Comparison of ENCODE assay signal across 8 cellular contexts in genomic region chr3:56758042-56758441, GRCh38. TPM values are rescaled to one million over a fixed set of nuclear protein-coding genes. Genes with fewer than 3 reads are reported as not detected.
A peak's percentile ranks its signal among the peaks of the same experiment; 100 is the strongest.
DNase-seq lines count a peak whose midpoint lies in the region; ATAC-seq, FAIRE-seq and TF ChIP-seq lines count a peak whose summit lies in the region.
"Not testable (repeated sequence)": the region's sequence is repeated elsewhere in the genome, so short reads cannot be mapped to it uniquely, and the experiment has no call there.

No MANE protein-coding gene starts in this region.

- not testable (repeated sequence) for FAIRE-seq in HepG2 (lab: Jason Lieb, UNC)

- H3K27ac ChIP-seq in CD4-positive, CD25-positive, alpha-beta regulatory T cell (ENCODE audit: insufficient read depth, low read length, poor library complexity, severe bottlenecking) = peak overlapping the region; percentile 60
- H3K27ac ChIP-seq in OCI-LY3 (ENCODE audit: low read length) = peak overlapping the region; percentile 85
- H3K27ac ChIP-seq in brain microvascular endothelial cell = peak overlapping the region; percentile 54
- H3K27ac ChIP-seq in esophagus squamous epithelium = peak overlapping the region in 3 of 4 donors; percentile 57 to 78 (median 74)
- peak overlapping the region; percentile 63 for H3K27ac ChIP-seq in HepG2 (ENCODE audit: extremely low read length, insufficient read depth, low read length)
- peak overlapping the region; percentile 8 for H3K27ac ChIP-seq in osteoblast (ENCODE audit: low read depth, low read length)
- peak overlapping the region; percentile 61 to 80 (median 73) for H3K27ac ChIP-seq in upper lobe of left lung

- ATAC-seq in CD4-positive, CD25-positive, alpha-beta regulatory T cell (ENCODE audit: low read depth in 2 of 2); activated CD8-positive, alpha-beta T cell treated with anti-CD3 and anti-CD28 coated beads for 36 hours; HepG2; upper lobe of left lung (ENCODE audit: low FRiP score in 2 of 2): not testable (repeated sequence)

- intact Hi-C loops in activated CD8-positive, alpha-beta T cell treated with anti-CD3 and anti-CD28 coated beads for 36 hours (cut with micrococcal nuclease) = loop anchor here (5.0 kb wide), 1 partner anchor 36 kb away; no protein-coding TSS in a partner anchor
- intact Hi-C loops in esophagus squamous epithelium (cut with DNase I); HepG2 (cut with micrococcal nuclease; ENCODE audit: unreplicated experiment): not testable (repeated sequence)

- not testable (repeated sequence) for H3K9me3 ChIP-seq in CD4-positive, CD25-positive, alpha-beta regulatory T cell (ENCODE audit: control insufficient read depth in 2 of 2, low read length in 2 of 2); OCI-LY3 (ENCODE audit: insufficient read depth, low read length); esophagus squamous epithelium; HepG2 (ENCODE audit: low read length); osteoblast (ENCODE audit: low read depth, low read length); upper lobe of left lung

- H3K4me1 Mint-ChIP-seq in CD4-positive, CD25-positive, alpha-beta regulatory T cell = peaks cover 34 to 94% (median 74%) of the 10 kb centered on the region in 4 donors
- H3K4me1 Mint-ChIP-seq in activated CD8-positive, alpha-beta T cell treated with anti-CD3 and anti-CD28 coated beads for 36 hours (ENCODE audit: low read depth) = peaks cover 86% of the 10 kb centered on the region

- POLR2A ChIA-PET in activated CD8-positive, alpha-beta T cell treated with anti-CD3 and anti-CD28 coated beads for 36 hours (lab: Charles Lee) = interaction anchor here (0.7 to 2.4 kb wide), 7 partner anchors 12 to 43 kb away, joined by 3 to 15 read pairs (median 4); partner anchors contain the start of gene ARHGEF3
- POLR2A ChIA-PET in HepG2 (lab: Yijun Ruan, JAX) = not testable (repeated sequence)

- WGBS in esophagus squamous epithelium, 2 donors = 65 to 70% methylated on average over 9 to 11 of the region's 11 CpGs
- WGBS in HepG2 (ENCODE audit: low lambda C conversion rate) = 96% methylated on average over 11 of the region's 11 CpGs
- 69 to 74% methylated on average over 11 of the region's 11 CpGs for WGBS in upper lobe of left lung, 2 donors

- not testable (repeated sequence) for H3K27me3 Mint-ChIP-seq in CD4-positive, CD25-positive, alpha-beta regulatory T cell; activated CD8-positive, alpha-beta T cell treated with anti-CD3 and anti-CD28 coated beads for 36 hours

- not testable (repeated sequence) for TF ChIP-seq EP300 in HepG2 (IDR thresholded peaks at IDR 0.05; ENCODE audit: low read depth in 2 of 2, low read length in 2 of 2); HepG2 (CRISPR knock-in tag; IDR thresholded peaks at IDR 0.05; ENCODE audit: borderline replicate concordance); upper lobe of left lung (IDR thresholded peaks at IDR 0.05)

- H4K20me1 ChIP-seq in OCI-LY3 (ENCODE audit: insufficient read depth, low read length); HepG2 (ENCODE audit: insufficient read depth, low read length); osteoblast (ENCODE audit: insufficient read depth, low read length): not testable (repeated sequence)

- in situ Hi-C loops in brain microvascular endothelial cell (cut with HindIII; ENCODE audit: low pct_ligation_motif_present, low sequenced_read_pairs); HepG2 (cut with HindIII; ENCODE audit: extremely low pct_ligation_motif_present, low pct_unique_long_range_greater_than_20kb): not testable (repeated sequence)

- peaks cover 57% of the 10 kb centered on the region for H3K4me1 ChIP-seq in CD4-positive, CD25-positive, alpha-beta regulatory T cell (ENCODE audit: control insufficient read depth, insufficient read depth, low read length, poor library complexity, severe bottlenecking)
- peaks cover 75% of the 10 kb centered on the region for H3K4me1 ChIP-seq in OCI-LY3 (ENCODE audit: low read length)
- peaks cover 10 to 64% (median 24%) of the 10 kb centered on the region in 3 donors for H3K4me1 ChIP-seq in esophagus squamous epithelium
- peaks cover 19% of the 10 kb centered on the region for H3K4me1 ChIP-seq in HepG2 (ENCODE audit: insufficient read depth, low read length)
- peaks cover 24% of the 10 kb centered on the region for H3K4me1 ChIP-seq in osteoblast (ENCODE audit: insufficient read depth, low read length)
- H3K4me1 ChIP-seq in upper lobe of left lung = peaks cover 56 to 81% (median 71%) of the 10 kb centered on the region in 4 donors

- H3K9ac ChIP-seq in OCI-LY3 (ENCODE audit: low read length); HepG2 (ENCODE audit: insufficient read depth, low read depth, low read length): not testable (repeated sequence)

- H3K4me2 ChIP-seq in OCI-LY3 (ENCODE audit: low read length) (peak overlapping the region; percentile 78; the same call in 1 of the 2 replicates), HepG2 (ENCODE audit: low read depth, low read length) (peak overlapping the region; percentile 54; the same call in 1 of the 2 replicates)
- not testable (repeated sequence) for H3K4me2 ChIP-seq in osteoblast (ENCODE audit: insufficient read depth, low read length)

- H3K27ac Mint-ChIP-seq in CD4-positive, CD25-positive, alpha-beta regulatory T cell = peak overlapping the region in 1 of 3 donors; percentile 88
- peak overlapping the region; percentile 63 for H3K27ac Mint-ChIP-seq in activated CD8-positive, alpha-beta T cell treated with anti-CD3 and anti-CD28 coated beads for 36 hours

- TF ChIP-seq POLR2A in esophagus squamous epithelium (IDR thresholded peaks at IDR 0.05); HepG2 (IDR thresholded peaks at IDR 0.05; ENCODE audit: insufficient read depth in 1 of 2, low read depth in 2 of 2, low read length in 2 of 2); upper lobe of left lung (IDR thresholded peaks at IDR 0.05): not testable (repeated sequence)

- not testable (repeated sequence) for TF ChIP-seq RAD21 in HepG2 (CRISPR knock-in tag; IDR thresholded peaks at IDR 0.05)

- H3K36me3 ChIP-seq in CD4-positive, CD25-positive, alpha-beta regulatory T cell (ENCODE audit: control insufficient read depth, insufficient read depth, low read length) = peaks cover 21% of the 10 kb centered on the region
- H3K36me3 ChIP-seq in OCI-LY3 (replicated peaks; ENCODE audit: low read depth, low read length); brain microvascular endothelial cell (replicated peaks); osteoblast (ENCODE audit: insufficient read depth, low read length); upper lobe of left lung: not testable (repeated sequence)
- H3K36me3 ChIP-seq in esophagus squamous epithelium = peaks cover 0 to 31% (median 0%) of the 10 kb centered on the region in 3 donors
- peaks cover 9 to 13% of the 10 kb centered on the region in 2 experiments; a peak in 4 of 5 replicates for H3K36me3 ChIP-seq in HepG2 (replicated peaks in 1 of 2; ENCODE audit: control insufficient read depth in 1 of 2, insufficient read depth in 2 of 2, low read length in 2 of 2)

- BruUV-seq in HepG2 (replicated peaks; lab: Mats Ljungman, UMichigan) = not testable (repeated sequence)

- H2AFZ ChIP-seq in OCI-LY3 (ENCODE audit: low read depth, low read length); HepG2 (ENCODE audit: low read length); osteoblast (ENCODE audit: low read length): not testable (repeated sequence)

- H3K27me3 ChIP-seq in CD4-positive, CD25-positive, alpha-beta regulatory T cell (ENCODE audit: control insufficient read depth, insufficient read depth, low read length); OCI-LY3 (ENCODE audit: low read depth, low read length); brain microvascular endothelial cell (replicated peaks); esophagus squamous epithelium; HepG2 (ENCODE audit: control insufficient read depth in 1 of 2, insufficient read depth in 2 of 2, low read length in 2 of 2); osteoblast (ENCODE audit: insufficient read depth, low read length); upper lobe of left lung: not testable (repeated sequence)

- TF ChIP-seq CTCF in OCI-LY3 (IDR thresholded peaks at IDR 0.05; ENCODE audit: low read depth, low read length); activated CD8-positive, alpha-beta T cell treated with anti-CD3 and anti-CD28 coated beads for 36 hours (IDR thresholded peaks at IDR 0.05); brain microvascular endothelial cell (IDR thresholded peaks at IDR 0.05; ENCODE audit: low read depth, low read length, missing control alignments); esophagus squamous epithelium (IDR thresholded peaks at IDR 0.05); HepG2 (CRISPR knock-in tag; IDR thresholded peaks at IDR 0.05); osteoblast (IDR thresholded peaks at IDR 0.05; ENCODE audit: extremely low read depth, low read depth, low read length); upper lobe of left lung (IDR thresholded peaks at IDR 0.05): not testable (repeated sequence)

- H3K4me3 ChIP-seq in CD4-positive, CD25-positive, alpha-beta regulatory T cell (ENCODE audit: low read depth, low read length); OCI-LY3 (ENCODE audit: low read length); brain microvascular endothelial cell (ENCODE audit: low read depth, low read length); esophagus squamous epithelium; HepG2 (replicated peaks in 1 of 3; ENCODE audit: insufficient read depth in 1 of 3, low read depth in 2 of 3, low read length in 3 of 3); osteoblast (ENCODE audit: insufficient read depth, low read length); upper lobe of left lung: not testable (repeated sequence)

- not testable (repeated sequence) for H3K79me2 ChIP-seq in OCI-LY3 (ENCODE audit: low read length); HepG2 (ENCODE audit: insufficient read depth, low read length); osteoblast (ENCODE audit: insufficient read depth, low read length)

- H3K9me3 Mint-ChIP-seq in CD4-positive, CD25-positive, alpha-beta regulatory T cell; activated CD8-positive, alpha-beta T cell treated with anti-CD3 and anti-CD28 coated beads for 36 hours: not testable (repeated sequence)

- peak overlapping the region in 1 of 4 donors; percentile 60 for H3K4me3 Mint-ChIP-seq in CD4-positive, CD25-positive, alpha-beta regulatory T cell
- not testable (repeated sequence) for H3K4me3 Mint-ChIP-seq in activated CD8-positive, alpha-beta T cell treated with anti-CD3 and anti-CD28 coated beads for 36 hours

- not testable (repeated sequence) for DNase-seq in CD4-positive, CD25-positive, alpha-beta regulatory T cell; activated CD8-positive, alpha-beta T cell treated with anti-CD3 and anti-CD28 coated beads for 36 hours; brain microvascular endothelial cell; esophagus squamous epithelium (lab: John Stamatoyannopoulos, UW); HepG2 (ENCODE audit: low spot score); osteoblast (ENCODE audit: insufficient read length, low spot score, missing footprints)
- peak in 1 of 2 donors; percentile 52 for DNase-seq in upper lobe of left lung

- peaks cover 69% of the 10 kb centered on the region for H3K36me3 Mint-ChIP-seq in CD4-positive, CD25-positive, alpha-beta regulatory T cell
- peaks cover 74% of the 10 kb centered on the region for H3K36me3 Mint-ChIP-seq in activated CD8-positive, alpha-beta T cell treated with anti-CD3 and anti-CD28 coated beads for 36 hours (ENCODE audit: low read depth)

- CTCF ChIA-PET in activated CD8-positive, alpha-beta T cell treated with anti-CD3 and anti-CD28 coated beads for 36 hours (lab: Charles Lee) = interaction anchor here (0.8 to 10.2 kb wide), 8 partner anchors 24 to 231 kb away, joined by 3 to 127 read pairs (median 3); partner anchors contain the start of gene ARHGEF3
- CTCF ChIA-PET in HepG2 (lab: Yijun Ruan, JAX; ENCODE audit: low intra/inter-chr PET ratio, low total read pairs) = not testable (repeated sequence)

RNA-seq across cellular contexts. Expression of gene ARHGEF3, which starts 43.7 kb away (rescaled TPM):
- 101 TPM for total RNA-seq in CD4-positive, CD25-positive, alpha-beta regulatory T cell
- 100 to 1,000 TPM in 3 of 4 donors, 10 to 100 TPM in 1; 87.8 to 137 (median 105) TPM for polyA plus RNA-seq in CD4-positive, CD25-positive, alpha-beta regulatory T cell
- 10 to 100 TPM; 63.0 to 66.5 TPM for total RNA-seq in activated CD8-positive, alpha-beta T cell treated with anti-CD3 and anti-CD28 coated beads for 36 hours
- total RNA-seq in esophagus squamous epithelium (10 to 100 TPM; 20.6 to 26.3 (median 24.7) TPM), HepG2 (2016; rRNA removed; fragmentation: Illumina TruSeq; extraction: Trizol) (23.1 and 32.8 TPM in 2 replicates), osteoblast (21.7 and 22.7 TPM in 2 replicates), upper lobe of left lung (10 to 100 TPM; 26.6 to 38.9 (median 30.0) TPM)
- total RNA-seq in HepG2 (2016; cell fraction: cytosol; rRNA removed; fragmentation: Illumina TruSeq; extraction: Trizol; ENCODE audit: low read depth) = 4.0 TPM in 2 replicates
- 21.8 and 28.1 TPM in 2 replicates for total RNA-seq in HepG2 (2016; cell fraction: insoluble cytoplasmic fraction; rRNA removed; fragmentation: Illumina TruSeq; extraction: Trizol)
- 17.0 and 18.1 TPM in 2 replicates for total RNA-seq in HepG2 (2016; cell fraction: membrane; rRNA removed; fragmentation: Illumina TruSeq; extraction: Trizol)
- 24.9 and 26.4 TPM in 2 replicates for total RNA-seq in HepG2 (2016; cell fraction: nucleus; rRNA removed; fragmentation: Illumina TruSeq; extraction: Trizol)
- 10.3 and 14.8 TPM in 2 replicates for polyA plus RNA-seq in HepG2 (2011; rRNA removed)
- 9.2 and 9.4 TPM in 2 replicates for polyA plus RNA-seq in HepG2 (2011; cell fraction: cytosol; rRNA removed)
- polyA plus RNA-seq in HepG2 (2011; cell fraction: nucleus; rRNA removed) = 10.3 and 12.6 TPM in 2 replicates
- 9.0 and 10.3 TPM in 2 replicates for polyA plus RNA-seq in HepG2 (2012)
- 2.0 and 2.2 TPM in 2 replicates for polyA plus RNA-seq in HepG2 (2016; cell fraction: cytosol; fragmentation: Illumina TruSeq; extraction: Trizol; ENCODE audit: low read depth)
- 29.1 and 30.2 TPM in 2 replicates for polyA plus RNA-seq in HepG2 (2016; cell fraction: insoluble cytoplasmic fraction; fragmentation: Illumina TruSeq; extraction: Trizol; ENCODE audit: low read depth)
- 7.6 and 8.1 TPM in 2 replicates for polyA plus RNA-seq in HepG2 (2016; cell fraction: membrane; fragmentation: Illumina TruSeq; extraction: Trizol; ENCODE audit: low read depth)
- polyA plus RNA-seq in HepG2 (2016; cell fraction: nucleus; fragmentation: Illumina TruSeq; extraction: Trizol; ENCODE audit: insufficient read depth, low read depth) = 19.5 and 19.8 TPM in 2 replicates
- polyA minus RNA-seq in HepG2 (2011; rRNA and poly(A)+ RNA removed; ENCODE audit: low replicate concordance) = 11.4 and 21.5 TPM in 2 replicates
- 14.4 and 17.7 TPM in 2 replicates for polyA minus RNA-seq in HepG2 (2011; cell fraction: cytosol; rRNA and poly(A)+ RNA removed)
- 21.6 and 31.8 TPM in 2 replicates for polyA minus RNA-seq in HepG2 (2011; cell fraction: nucleus; rRNA and poly(A)+ RNA removed)

Comparison
In these comparisons a context has a peak if more than half of its experiments do, and no peak if none do; other contexts are left out.
1. H3K27ac ChIP-seq: peak in every context shown above with its lines; median percentile 85 in OCI-LY3; 74 in esophagus squamous epithelium; 73 in upper lobe of left lung; 63 in HepG2; 60 in CD4-positive, CD25-positive, alpha-beta regulatory T cell; 54 in brain microvascular endothelial cell; 8 in osteoblast.